Comparison of ENCODE assay signal across 12 cellular contexts in the genomic region with DNA sequence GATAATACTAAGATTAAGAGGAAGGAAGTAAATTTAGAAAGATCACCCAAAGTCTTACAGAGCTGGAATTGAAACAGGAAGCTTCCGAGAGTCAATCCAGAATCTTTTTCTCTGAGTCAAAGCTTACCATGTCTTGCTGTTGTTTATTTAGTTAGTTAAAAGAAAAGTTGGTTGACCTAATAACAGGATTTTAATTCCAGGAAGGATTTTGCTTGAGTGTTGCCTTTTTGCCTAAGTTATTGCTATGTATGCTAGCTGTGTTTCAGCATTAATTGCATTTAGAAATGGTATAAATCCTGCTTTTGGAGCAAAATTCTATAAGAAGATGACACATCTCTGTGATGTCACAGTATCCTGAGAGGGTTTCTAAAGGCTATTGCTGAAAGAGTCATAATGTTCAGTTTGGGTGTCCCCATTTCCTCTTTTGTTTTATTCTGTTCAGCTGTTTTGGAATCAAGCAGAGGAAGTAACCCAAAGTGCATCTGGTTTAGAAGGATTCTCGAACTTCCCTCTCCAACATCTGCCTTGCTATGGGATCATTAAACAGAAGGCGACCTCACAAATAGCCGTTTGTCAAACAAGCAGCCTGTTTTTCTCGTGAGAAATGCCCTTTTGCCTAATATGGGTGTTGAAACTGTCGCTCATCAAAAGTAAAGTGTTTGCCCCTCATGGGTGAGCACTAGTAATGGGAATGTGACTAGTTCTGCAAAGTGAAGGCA.
DNase-seq lines count a peak whose midpoint lies in the region; ATAC-seq, FAIRE-seq and TF ChIP-seq lines count a peak whose summit lies in the region.
"Had no signal": no experiment of that assay in that cellular context is flagged by ENCODE, and none has a peak within 500 bp of the region (broad histone marks: within the 10 kb centered on the region; RNA-seq: fewer than 3 reads in every experiment).

No MANE protein-coding gene starts in this region.

- H2BK20ac ChIP-seq in H1 (ENCODE audit: low read length), result no peak overlapping the region

- H3K27me3 Mint-ChIP-seq in immature natural killer cell (ENCODE audit: low read depth in 3 of 3), result peaks cover 0 to 3% (median 0%) of the 10 kb centered on the region in 3 donors

- DNase-seq in NB4 (ENCODE audit: low read depth) (peak; percentile 7), H1 (ENCODE audit: low read depth in 1 of 2, low spot score in 2 of 2) (no peak), osteoblast (ENCODE audit: insufficient read length, low spot score, missing footprints) (no peak), NCI-H128 (lab: John Stamatoyannopoulos, UW; ENCODE audit: unreplicated experiment) (no peak), immature natural killer cell (no peak)
- DNase-seq in activated CD4-positive, alpha-beta T cell treated with anti-CD3 and anti-CD28 coated beads, Interleukin-2, amount 50 U/mL, for 1 hour, result no peak
- DNase-seq: activated naive CD4-positive, alpha-beta T cell; mammary epithelial cell; NCI-H524 treated with DMSO at 0.1 percent for 48 hours had no signal

- H3K18ac ChIP-seq in H1 (ENCODE audit: extremely low read depth, low read length), result no peak overlapping the region

- no peak for FAIRE-seq in H1 (lab: Jason Lieb, UNC)
- FAIRE-seq: D721Med had no signal

- no peak overlapping the region for H3K56ac ChIP-seq in H1 (replicated peaks; ENCODE audit: insufficient read length, low read depth, low read length)

- H2BK15ac ChIP-seq in H1 (ENCODE audit: low read length), result no peak overlapping the region

- H3K9ac ChIP-seq in BLaER1 treated with 17β-estradiol and CSF1 and Interleukin-3, amounts not matched to agents 10 nM and 100 nM, result peak overlapping the region in 10 of 11 experiments; percentile 2 to 86 (median 66); a peak in 19 of 22 replicates
- H3K9ac ChIP-seq in H1 (replicated peaks in 1 of 4; ENCODE audit: extremely low read depth in 1 of 4, low read depth in 3 of 4, low read length in 3 of 4), result no peak overlapping the region

- no peak overlapping the region for H3K4ac ChIP-seq in H1 (replicated peaks; ENCODE audit: insufficient read length, low read depth, low read length)

- H3K4me1 ChIP-seq in BLaER1 treated with 17β-estradiol and CSF1 and Interleukin-3, amounts not matched to agents 10 nM and 100 nM, result peaks cover 36 to 53% (median 46%) of the 10 kb centered on the region in 10 experiments
- no peaks in the 10 kb centered on the region for H3K4me1 ChIP-seq in H1 (replicated peaks in 1 of 4; ENCODE audit: control insufficient read depth in 3 of 4, insufficient read depth in 4 of 4, low read length in 3 of 4)
- H3K4me1 ChIP-seq in osteoblast (ENCODE audit: insufficient read depth, low read length), result peaks cover 35% of the 10 kb centered on the region

- no peak overlapping the region for H4K91ac ChIP-seq in H1 (replicated peaks; ENCODE audit: insufficient read length, low read length)

- no peaks in the 10 kb centered on the region for H3K4me1 Mint-ChIP-seq in immature natural killer cell

- peaks cover 19 to 41% (median 33%) of the 10 kb centered on the region in 11 experiments for H3K9me3 ChIP-seq in BLaER1 treated with 17β-estradiol and CSF1 and Interleukin-3, amounts not matched to agents 10 nM and 100 nM (replicated peaks in 1 of 11)
- H3K9me3 ChIP-seq in H1 (ENCODE audit: insufficient read depth in 2 of 2, low read depth in 1 of 2, low read length in 1 of 2) (no peaks in the 10 kb centered on the region), osteoblast (ENCODE audit: low read depth, low read length) (no peaks in the 10 kb centered on the region)

- TF ChIP-seq CTCF in NB4 (IDR thresholded peaks at IDR 0.05; ENCODE audit: low read depth, low read length) (no peak), H1 (IDR thresholded peaks at IDR 0.05; ENCODE audit: control extremely low read depth in 1 of 3, insufficient read depth in 1 of 3, low read depth in 1 of 3, low read length in 3 of 3) (no peak), osteoblast (IDR thresholded peaks at IDR 0.05; ENCODE audit: extremely low read depth, low read depth, low read length) (no peak)

- H4K5ac ChIP-seq in H1 (ENCODE audit: insufficient read length, low read depth, low read length), result no peak overlapping the region

- no peak overlapping the region for H2BK12ac ChIP-seq in H1 (ENCODE audit: low read depth, low read length)

- no peak overlapping the region for H3K14ac ChIP-seq in H1 (ENCODE audit: insufficient read length)

- H3K4me3 ChIP-seq in BLaER1 treated with 17β-estradiol and CSF1 and Interleukin-3, amounts not matched to agents 10 nM and 100 nM, result peak overlapping the region in 1 of 10 experiments; percentile 15; a peak in 1 of 20 replicates
- H3K4me3 ChIP-seq in NB4 (ENCODE audit: low read depth, low read length) (no peak overlapping the region), H1 (ENCODE audit: extremely low read depth in 1 of 4, insufficient read depth in 2 of 4, low read depth in 3 of 4, low read length in 4 of 4) (no peak overlapping the region), osteoblast (ENCODE audit: insufficient read depth, low read length) (no peak overlapping the region)

- peak overlapping the region; percentile 48 to 97 (median 74); a peak in 21 of 22 replicates for H3K4me2 ChIP-seq in BLaER1 treated with 17β-estradiol and CSF1 and Interleukin-3, amounts not matched to agents 10 nM and 100 nM
- H3K4me2 ChIP-seq in H1 (ENCODE audit: insufficient read depth in 1 of 2, low read depth in 2 of 2, low read length in 2 of 2) (no peak overlapping the region), osteoblast (ENCODE audit: insufficient read depth, low read length) (peak overlapping the region; percentile 10)

- no peak for TF ChIP-seq RAD21 in H1 (IDR thresholded peaks at IDR 0.05 in 1 of 2, conservative IDR thresholded peaks at IDR 0.05 in 1 of 2; ENCODE audit: low read depth in 2 of 2, low read length in 2 of 2)

- H3K79me2 ChIP-seq in H1 (ENCODE audit: control insufficient read depth in 1 of 2, insufficient read depth in 2 of 2, low read length in 2 of 2), result no peaks in the 10 kb centered on the region
- H3K79me2 ChIP-seq in osteoblast (ENCODE audit: insufficient read depth, low read length), result no peaks in the 10 kb centered on the region

- H3K4me3 Mint-ChIP-seq in immature natural killer cell, result no peak overlapping the region

- H3K23me2 ChIP-seq in H1 (ENCODE audit: low read depth, low read length), result no peaks in the 10 kb centered on the region

- H3K9me3 Mint-ChIP-seq in immature natural killer cell, result peaks cover 7 to 34% (median 26%) of the 10 kb centered on the region in 6 donors

- H3K27me3 ChIP-seq in BLaER1 treated with 17β-estradiol and CSF1 and Interleukin-3, amounts not matched to agents 10 nM and 100 nM, result no peaks in the 10 kb centered on the region
- no peaks in the 10 kb centered on the region for H3K27me3 ChIP-seq in H1 (replicated peaks in 1 of 4; ENCODE audit: control insufficient read depth in 3 of 4, extremely low read depth in 1 of 4, insufficient read depth in 3 of 4, low read length in 3 of 4)
- H3K27me3 ChIP-seq in osteoblast (ENCODE audit: insufficient read depth, low read length), result no peaks in the 10 kb centered on the region

- no peak overlapping the region for H2AK5ac ChIP-seq in H1 (ENCODE audit: low read depth, low read length)

- H2BK120ac ChIP-seq in H1 (replicated peaks; ENCODE audit: low read depth, low read length), result no peak overlapping the region

- WGBS in H1 (ENCODE audit: extremely low coverage in 1 of 2, insufficient coverage in 1 of 2, insufficient read length in 1 of 2, insufficient replicate concordance in 2 of 2, low coverage in 1 of 2, low lambda C conversion rate in 2 of 2, missing lambda C conversion rate in 1 of 2), 2 experiments, result 77% methylated on average over 6 of the region's 6 CpGs; no CpG with 5 or more reads in 1 of the 2 experiments

- ATAC-seq in HG02970 (IDR thresholded peaks at IDR 0.05; ENCODE audit: low FRiP score, unreplicated experiment), result no peak

- H3K36me3 ChIP-seq in BLaER1 treated with 17β-estradiol and CSF1 and Interleukin-3, amounts not matched to agents 10 nM and 100 nM, result no peaks in the 10 kb centered on the region
- H3K36me3 ChIP-seq in H1 (ENCODE audit: control insufficient read depth in 2 of 4, insufficient read depth in 4 of 4, low read length in 3 of 4) (no peaks in the 10 kb centered on the region), osteoblast (ENCODE audit: insufficient read depth, low read length) (no peaks in the 10 kb centered on the region)

- POLR2A ChIA-PET in H1 (lab: Charles Lee; ENCODE audit: partially characterized antibody), result no interaction called here

- H3K79me1 ChIP-seq in H1 (ENCODE audit: low read depth, low read length), result no peaks in the 10 kb centered on the region

- H4K20me1 ChIP-seq in BLaER1 treated with 17β-estradiol and CSF1 and Interleukin-3, amounts not matched to agents 10 nM and 100 nM, result no peaks in the 10 kb centered on the region
- no peaks in the 10 kb centered on the region for H4K20me1 ChIP-seq in H1 (replicated peaks in 1 of 2; ENCODE audit: control insufficient read depth in 1 of 2, insufficient read depth in 2 of 2, low read length in 2 of 2)
- no peaks in the 10 kb centered on the region for H4K20me1 ChIP-seq in osteoblast (ENCODE audit: insufficient read depth, low read length)

- CTCF ChIA-PET in H1 (lab: Charles Lee; ENCODE audit: partially characterized antibody), result interaction anchor here (0.6 kb wide), 1 partner anchor 214 kb away, joined by 3 read pairs; no protein-coding TSS in a partner anchor

- H3K23ac ChIP-seq in H1 (ENCODE audit: insufficient read length), result no peak overlapping the region

- H2BK5ac ChIP-seq in H1 (ENCODE audit: low read depth, low read length), result no peak overlapping the region

- TF ChIP-seq EP300 in H1 (IDR thresholded peaks at IDR 0.05; ENCODE audit: borderline replicate concordance in 1 of 2, low read depth in 2 of 2, low read length in 2 of 2), result no peak

- H2AFZ ChIP-seq in H1 (ENCODE audit: low read length) (peak overlapping the region; percentile 30; the same call in 1 of the 2 replicates), osteoblast (ENCODE audit: low read length) (no peak overlapping the region)

- no peak overlapping the region for H3K27ac Mint-ChIP-seq in immature natural killer cell

- TF ChIP-seq POLR2A in NB4 (IDR thresholded peaks at IDR 0.05; ENCODE audit: extremely low read depth, insufficient read length) (no peak), H1 (IDR thresholded peaks at IDR 0.05; ENCODE audit: control extremely low read depth in 1 of 2, low read depth in 2 of 2, low read length in 2 of 2) (no peak)

- H3K36me3 Mint-ChIP-seq in immature natural killer cell, result no peaks in the 10 kb centered on the region

- H4K8ac ChIP-seq in H1 (ENCODE audit: extremely low read depth, insufficient read depth, low read length), result no peak overlapping the region

- H3K27ac ChIP-seq in BLaER1 treated with 17β-estradiol and CSF1 and Interleukin-3, amounts not matched to agents 10 nM and 100 nM, result peak overlapping the region; percentile 66 to 98 (median 86)
- H3K27ac ChIP-seq in H1 (ENCODE audit: low read depth, low read length) (no peak overlapping the region), osteoblast (ENCODE audit: low read depth, low read length) (peak overlapping the region; percentile 34)

TF ChIP-seq in H1, 55 proteins besides CTCF, POLR2A, EP300 and RAD21:
- TF ChIP-seq SRF (IDR thresholded peaks at IDR 0.05; ENCODE audit: low read depth, low read length) (0 out of 2 replicates have a peak, but pooled peaks have one; percentile 16), HDAC2 (IDR thresholded peaks at IDR 0.05; ENCODE audit: borderline replicate concordance in 1 of 2, low read depth in 2 of 2, low read length in 2 of 2) (no peak)

Comparison
In these comparisons a context has a peak if more than half of its experiments do, and no peak if none do; other contexts are left out.
1. H3K4me2 ChIP-seq: peak in BLaER1 treated with 17β-estradiol and CSF1 and Interleukin-3, amounts not matched to agents 10 nM and 100 nM (11 of 11) and osteoblast (single experiment); none in H1 (0 of 2).
2. H3K9ac ChIP-seq: peak in BLaER1 treated with 17β-estradiol and CSF1 and Interleukin-3, amounts not matched to agents 10 nM and 100 nM (10 of 11); none in H1 (0 of 4).